ENCODE assay signal across 8 cellular contexts in the genomic region with DNA sequence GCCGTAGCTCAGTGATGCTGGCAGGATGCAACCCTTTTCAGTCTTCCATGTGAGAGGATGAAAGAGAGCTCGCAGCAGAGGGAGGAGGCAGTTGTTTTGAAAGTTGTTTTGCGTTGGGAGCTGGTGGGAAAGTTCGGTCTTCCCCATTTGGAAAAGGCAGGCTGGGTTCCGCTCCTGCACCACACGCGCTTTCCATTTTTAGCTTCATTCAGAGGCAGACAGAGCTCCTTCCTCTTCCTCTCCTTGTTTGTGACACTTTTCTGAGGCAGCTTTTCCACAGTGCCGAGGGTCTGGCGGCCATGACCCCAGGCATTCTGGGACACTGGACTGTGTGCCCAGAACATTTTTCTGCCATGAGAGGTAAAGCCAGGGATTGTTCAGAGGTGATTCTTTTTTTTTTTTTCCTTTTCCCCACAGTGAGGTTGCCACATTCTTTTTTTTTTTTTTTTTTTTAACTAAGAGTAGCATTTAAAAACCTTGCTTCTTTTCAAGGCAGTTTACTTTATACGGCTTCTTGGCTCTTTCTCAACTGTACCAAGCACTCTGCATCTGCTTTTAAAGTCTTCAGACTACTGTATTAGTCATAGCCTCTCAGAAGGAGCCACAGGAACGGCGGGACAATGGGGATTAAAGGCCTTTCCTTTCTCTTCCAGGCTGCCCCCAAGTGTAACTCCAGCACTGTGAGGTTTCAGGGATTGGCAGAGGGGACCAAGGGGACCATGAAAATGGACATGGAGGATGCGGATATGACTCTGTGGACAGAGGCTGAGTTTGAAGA. TPM values are rescaled to one million over a fixed set of nuclear protein-coding genes. Genes with fewer than 3 reads are reported as not detected.
DNase-seq lines count a peak whose midpoint lies in the region; ATAC-seq and TF ChIP-seq lines count a peak whose summit lies in the region.

No MANE protein-coding gene starts in this region.

- peak overlapping the region; percentile 73 for H3K27ac Mint-ChIP-seq in type B pancreatic cell

- H3K27me3 ChIP-seq in A673 (replicated peaks; ENCODE audit: insufficient read depth, low read depth, low read length, poor library complexity) (peaks cover 7% of the 10 kb centered on the region), brain microvascular endothelial cell (replicated peaks) (no peaks in the 10 kb centered on the region), left lung (peaks cover 2 to 65% of the 10 kb centered on the region in 2 donors)

- no peak for TF ChIP-seq CTCF in A673 (conservative IDR thresholded peaks at IDR 0.05; ENCODE audit: low read depth, low read length)
- TF ChIP-seq CTCF in HFF-Myc (IDR thresholded peaks at IDR 0.05; ENCODE audit: low read depth, low read length, missing control alignments), result no peak
- no peak for TF ChIP-seq CTCF in brain microvascular endothelial cell (IDR thresholded peaks at IDR 0.05; ENCODE audit: low read depth, low read length, missing control alignments)
- TF ChIP-seq CTCF in left lung (IDR thresholded peaks at IDR 0.05), result no peak
- no peak for TF ChIP-seq CTCF in type B pancreatic cell (conservative IDR thresholded peaks at IDR 0.05)

- no peak overlapping the region for H3K4me3 ChIP-seq in A673 (ENCODE audit: low read depth, low read length, poor library complexity, severe bottlenecking)
- H3K4me3 ChIP-seq in HFF-Myc (replicated peaks; ENCODE audit: low read depth, low read length), result peak overlapping the region; percentile 70
- H3K4me3 ChIP-seq in brain microvascular endothelial cell (ENCODE audit: low read depth, low read length), result peak overlapping the region; percentile 43
- peak overlapping the region; percentile 37 to 51 for H3K4me3 ChIP-seq in left lung

- no peaks in the 10 kb centered on the region for H3K36me3 Mint-ChIP-seq in type B pancreatic cell

- peaks cover 31% of the 10 kb centered on the region for H3K27me3 Mint-ChIP-seq in type B pancreatic cell

- DNase-seq in A673 (ENCODE audit: low spot score) (peak; percentile 17), HFF-Myc (ENCODE audit: extremely low read depth, low read depth) (no peak), brain microvascular endothelial cell (peak; percentile 37), left lung (peak in 1 of 2 donors; percentile 52), type B pancreatic cell (ENCODE audit: extremely low spot score, unreplicated experiment) (no peak), NCI-H1930 (lab: John Stamatoyannopoulos, UW) (no peak)

- CTCF ChIA-PET in A673 (lab: Charles Lee), result no interaction called here

- ATAC-seq in left lung, result peak; percentile 6
- ATAC-seq in HG03175 (IDR thresholded peaks at IDR 0.05; ENCODE audit: unreplicated experiment), result no peak
- no peak for ATAC-seq in GM18868 (IDR thresholded peaks at IDR 0.05; ENCODE audit: unreplicated experiment)

- H3K9me3 Mint-ChIP-seq in type B pancreatic cell, result no peaks in the 10 kb centered on the region

- peaks cover 14% of the 10 kb centered on the region for H3K4me1 ChIP-seq in A673 (ENCODE audit: insufficient read depth, low read length, poor library complexity, severe bottlenecking)
- peaks cover 0 to 84% of the 10 kb centered on the region in 2 donors for H3K4me1 ChIP-seq in left lung

- POLR2A ChIA-PET in A673 (lab: Charles Lee; ENCODE audit: low non-redundant PET), result no interaction called here

- peak overlapping the region; percentile 96 for H3K4me3 Mint-ChIP-seq in type B pancreatic cell

- peaks cover 54% of the 10 kb centered on the region for H3K4me1 Mint-ChIP-seq in type B pancreatic cell (ENCODE audit: unreplicated experiment)

- intact Hi-C loops in A673 (cut with micrococcal nuclease; ENCODE audit: unreplicated experiment), result loop anchor here (10.0 kb wide), 1 partner anchor 217 kb away; no protein-coding TSS in a partner anchor
- intact Hi-C loops in left lung (cut with DNase I), result loop anchor here in 1 of 2 donors (10.0 kb wide), 1 partner anchor 93 kb away; no protein-coding TSS in a partner anchor

- in situ Hi-C loops in brain microvascular endothelial cell (cut with HindIII; ENCODE audit: low pct_ligation_motif_present, low sequenced_read_pairs), result no loop called here

- H3K9me3 ChIP-seq in A673 (ENCODE audit: low read depth, low read length, poor library complexity, severe bottlenecking), result no peaks in the 10 kb centered on the region
- no peaks in the 10 kb centered on the region for H3K9me3 ChIP-seq in left lung

- BruUV-seq in A673 (replicated peaks; lab: Mats Ljungman, UMichigan), result no TSS peak

- no peaks in the 10 kb centered on the region for H3K36me3 ChIP-seq in A673 (ENCODE audit: insufficient read depth, low read length, poor library complexity, severe bottlenecking)
- H3K36me3 ChIP-seq in brain microvascular endothelial cell (replicated peaks), result no peaks in the 10 kb centered on the region
- no peaks in the 10 kb centered on the region for H3K36me3 ChIP-seq in left lung

- H3K27ac ChIP-seq in A673 (ENCODE audit: low read depth, low read length, poor library complexity, severe bottlenecking) (no peak overlapping the region), brain microvascular endothelial cell (no peak overlapping the region), left lung (peak overlapping the region; percentile 55 to 87)

RNA-seq across cellular contexts. Expression of gene PRDM1, which starts 1.6 kb away (rescaled TPM):
- total RNA-seq in A673 (2021) (not detected in 2 replicates), left lung (10 to 100 TPM in 1 of 2 donors, 1 to 10 TPM in 1; 7.9 to 11.1 TPM), type B pancreatic cell (ENCODE audit: low replicate concordance) (15.5 and 35.5 TPM in 2 replicates)

Comparison
In these comparisons a context has a peak if more than half of its experiments do, and no peak if none do; other contexts are left out.
1. DNase-seq: peak in A673 (single experiment) and brain microvascular endothelial cell (single experiment); none in HFF-Myc (single experiment), type B pancreatic cell (single experiment) and NCI-H1930 (0 of 2).
2. H3K27ac ChIP-seq: peak in left lung (2 of 2); none in A673 (single experiment) and brain microvascular endothelial cell (single experiment).